37 cellular contexts compared by ENCODE assay signal in genomic region chr11:101945418-101945817, GRCh38. TPM values are rescaled to one million over a fixed set of nuclear protein-coding genes. Genes with fewer than 3 reads are reported as not detected.
"Had no signal": no experiment of that assay in that cellular context is flagged by ENCODE, and none has a peak within 500 bp of the region (broad histone marks: within the 10 kb centered on the region; RNA-seq: fewer than 3 reads in every experiment).

No MANE protein-coding gene starts in this region.

- H3K4me3 ChIP-seq: adrenal gland, body of pancreas, esophagus squamous epithelium, gastroesophageal sphincter, heart right ventricle, hepatocyte had no signal

- H3K36me3 ChIP-seq: adrenal gland, esophagus squamous epithelium had no signal

- H3K4me1 ChIP-seq: body of pancreas, esophagus squamous epithelium, gastroesophageal sphincter, heart right ventricle had no signal

- H3K27me3 ChIP-seq: adrenal gland, body of pancreas, esophagus squamous epithelium, gastroesophageal sphincter, heart right ventricle, hepatocyte had no signal

- H3K4me2 ChIP-seq: hepatocyte had no signal

- ATAC-seq: activated CD4-positive, alpha-beta T cell treated with anti-CD3 and anti-CD28 coated beads for 36 hours; activated CD8-positive, alpha-beta memory T cell treated with anti-CD3 and anti-CD28 coated beads, Interleukin-2, amount 10 ng/mL, durations not matched to agents 7 days and 5 days; activated CD8-positive, alpha-beta T cell treated with anti-CD3 and anti-CD28 coated beads, Interleukin-2, amount 10 ng/mL, durations not matched to agents 7 days and 5 days; activated naive CD8-positive, alpha-beta T cell treated with anti-CD3 and anti-CD28 coated beads, Interleukin-2, amount 50 U/mL, for 24 hours; body of pancreas; effector memory CD8-positive, alpha-beta T cell; gastroesophageal sphincter; heart right ventricle had no signal

- H3K27ac ChIP-seq: adrenal gland, body of pancreas, epithelial cell of prostate, esophagus squamous epithelium, gastroesophageal sphincter, heart right ventricle, hepatocyte had no signal

- H3K79me2 ChIP-seq: hepatocyte had no signal

- H2AFZ ChIP-seq: hepatocyte had no signal

- H3K9me3 ChIP-seq: adrenal gland, body of pancreas, esophagus squamous epithelium, gastroesophageal sphincter, heart right ventricle had no signal

- DNase-seq: activated CD4-positive, alpha-beta memory T cell treated with anti-CD3 and anti-CD28 coated beads for 36 hours; activated CD4-positive, alpha-beta T cell treated with anti-CD3 and anti-CD28 coated beads for 36 hours; activated CD4-positive, alpha-beta T cell treated with anti-CD3 and anti-CD28 coated beads, Interleukin-2, amount 10 ng/mL, durations not matched to agents 24 days and 14 days; activated CD4-positive, CD25-positive, alpha-beta regulatory T cell; activated CD4-positive, CD25-positive, alpha-beta regulatory T cell treated with anti-CD3 and anti-CD28 coated beads, Interleukin-2, amount 50 U/mL, for 72 hours; activated CD8-positive, alpha-beta memory T cell treated with anti-CD3 and anti-CD28 coated beads, Interleukin-2, amount 10 ng/mL, durations not matched to agents 7 days and 5 days; activated CD8-positive, alpha-beta memory T cell treated with anti-CD3 and anti-CD28 coated beads, Interleukin-2, amount 50 U/mL, for 4 hours; activated CD8-positive, alpha-beta T cell treated with anti-CD3 and anti-CD28 coated beads, Interleukin-2, amount 10 ng/mL, durations not matched to agents 7 days and 5 days; activated effector memory CD4-positive, alpha-beta T cell treated with anti-CD3 and anti-CD28 coated beads, Interleukin-2, amount 50 U/mL, for 16 hours; activated naive CD4-positive, alpha-beta T cell treated with anti-CD3 and anti-CD28 coated beads for 36 hours; activated naive CD8-positive, alpha-beta T cell treated with anti-CD3 and anti-CD28 coated beads for 36 hours; activated naive CD8-positive, alpha-beta T cell treated with anti-CD3 and anti-CD28 coated beads, Interleukin-2, amount 50 U/mL, for 24 hours; activated T-cell treated with anti-CD3 and anti-CD28 coated beads, Interleukin-2, amount 50 U/mL, for 1 hour; activated T-cell treated with anti-CD3 and anti-CD28 coated beads, Interleukin-2, amount 50 U/mL, for 48 hours; adrenal gland; amygdala; aorta; body of pancreas; caudate nucleus; cortex of kidney; dermis blood vessel endothelial cell; effector CD4-positive, alpha-beta T cell; effector memory CD8-positive, alpha-beta T cell; esophagus squamous epithelium; foreskin melanocyte; heart right ventricle; T1000 had no signal

RNA-seq across cellular contexts. Expression of gene ANGPTL5, which starts 29.1 kb away (rescaled TPM):
- total RNA-seq: activated CD4-positive, alpha-beta memory T cell treated with anti-CD3 and anti-CD28 coated beads for 36 hours; activated CD4-positive, alpha-beta T cell treated with anti-CD3 and anti-CD28 coated beads for 36 hours; activated CD4-positive, alpha-beta T cell treated with anti-CD3 and anti-CD28 coated beads, Interleukin-2, amount 10 ng/mL, durations not matched to agents 24 days and 14 days; activated CD8-positive, alpha-beta memory T cell treated with anti-CD3 and anti-CD28 coated beads for 36 hours; activated CD8-positive, alpha-beta memory T cell treated with anti-CD3 and anti-CD28 coated beads, Interleukin-2, amount 10 ng/mL, durations not matched to agents 7 days and 5 days; activated CD8-positive, alpha-beta T cell treated with anti-CD3 and anti-CD28 coated beads, Interleukin-2, amount 10 ng/mL, durations not matched to agents 7 days and 5 days; activated naive CD4-positive, alpha-beta T cell treated with anti-CD3 and anti-CD28 coated beads for 36 hours; activated naive CD8-positive, alpha-beta T cell treated with anti-CD3 and anti-CD28 coated beads for 36 hours; activated T-helper 1 cell treated with anti-CD3 and anti-CD28 coated beads, Interleukin-12 subunit alpha, Interleukin-12 subunit beta, Interleukin-2, Interleukin-4 antibody, amounts not matched to agents 30 ng/mL and 10 ng/mL and 1 ng/mL, durations not matched to agents 14 hours and 24 hours and 36 hours; activated T-helper 2 cell treated with anti-CD3 and anti-CD28 coated beads, Interferon-gamma antibody, Interleukin-2, Interleukin-4, amounts not matched to agents 10 μg/mL and 5 μg/mL and 100 μg/mL, durations not matched to agents 14 hours and 24 hours and 36 hours; body of pancreas; chondrocyte; dermis blood vessel endothelial cell; endothelial cell of umbilical vein; fibroblast of villous mesenchyme; glomerular endothelial cell; hepatocyte had no signal
- polyA plus RNA-seq: aorta had no signal
